Comparison of ENCODE assay signal across 19 cellular contexts in genomic region chr12:107344035-107344808, GRCh38.
A peak's percentile ranks its signal among the peaks of the same experiment; 100 is the strongest.
DNase-seq lines count a peak whose midpoint lies in the region; ATAC-seq and TF ChIP-seq lines count a peak whose summit lies in the region.
"Had no signal": no experiment of that assay in that cellular context is flagged by ENCODE, and none has a peak within 500 bp of the region (broad histone marks: within the 10 kb centered on the region; RNA-seq: fewer than 3 reads in every experiment).

No MANE protein-coding gene starts in this region.

- no peak for TF ChIP-seq CTCF in HEK293 (tag by site-specific recombination; IDR thresholded peaks at IDR 0.05)
- TF ChIP-seq CTCF in GM20000 (IDR thresholded peaks at IDR 0.05; ENCODE audit: extremely low read depth, missing control alignments): no peak

- H3K27me3 Mint-ChIP-seq in activated T-helper 17 cell treated with anti-CD3 and anti-CD28 coated beads, Interleukin-2, amount 50 U/mL, for 72 hours: no peaks in the 10 kb centered on the region
- H3K27me3 Mint-ChIP-seq: stimulated activated naive B cell treated with anti-CD40 and anti-IgM and Interleukin-4, amounts not matched to agents 10 μg/mL and 1 μg/mL and 100 μg/mL, for 72 hours had no signal

- CTCF ChIA-PET in HEK293 (lab: Yijun Ruan, JAX): interaction anchor here (0.8 to 1.2 kb wide), 3 partner anchors 13 to 61 kb away, joined by 3 to 4 read pairs (median 3); no protein-coding TSS in a partner anchor

- no peak overlapping the region for H3K4me3 Mint-ChIP-seq in activated T-helper 17 cell treated with anti-CD3 and anti-CD28 coated beads, Interleukin-2, amount 50 U/mL, for 72 hours
- H3K4me3 Mint-ChIP-seq: stimulated activated naive B cell treated with anti-CD40 and anti-IgM and Interleukin-4, amounts not matched to agents 10 μg/mL and 1 μg/mL and 100 μg/mL, for 72 hours had no signal

- H3K27ac Mint-ChIP-seq in activated T-helper 17 cell treated with anti-CD3 and anti-CD28 coated beads, Interleukin-2, amount 50 U/mL, for 72 hours: no peak overlapping the region
- H3K27ac Mint-ChIP-seq: stimulated activated naive B cell treated with anti-CD40 and anti-IgM and Interleukin-4, amounts not matched to agents 10 μg/mL and 1 μg/mL and 100 μg/mL, for 72 hours had no signal

- H3K36me3 ChIP-seq in ACC112 (ENCODE audit: insufficient read depth, low read length) (no peaks in the 10 kb centered on the region), HEK293 (ENCODE audit: control insufficient read depth in 2 of 2, insufficient read depth in 1 of 2, low read length in 2 of 2) (no peaks in the 10 kb centered on the region)
- H3K36me3 ChIP-seq: BLaER1, upper lobe of right lung had no signal

- peak overlapping the region; percentile 38; the same call in 1 of the 2 replicates for H3K27ac ChIP-seq in ACC112 (ENCODE audit: low read depth, low read length)
- H3K27ac ChIP-seq in HEK293 (ENCODE audit: extremely low read depth, low read depth, low read length): no peak overlapping the region
- H3K27ac ChIP-seq: BLaER1, upper lobe of right lung had no signal

- H3K9me3 ChIP-seq in HEK293 (ENCODE audit: control insufficient read depth, insufficient read depth, low read depth, low read length): no peaks in the 10 kb centered on the region
- H3K9me3 ChIP-seq: upper lobe of right lung had no signal

- H3K4me3 ChIP-seq in ACC112 (ENCODE audit: low read depth, low read length) (no peak overlapping the region), HEK293 (ENCODE audit: low read depth, low read length) (no peak overlapping the region)
- H3K4me3 ChIP-seq: BLaER1, upper lobe of right lung had no signal

- H2AFZ ChIP-seq in ACC112 (ENCODE audit: low read length, unreplicated experiment): no peak overlapping the region

- DNase-seq in iPS-NIHi7 (ENCODE audit: extremely low spot score) (peak; percentile 18), GM19240 (ENCODE audit: insufficient read length, low spot score) (no peak), GM20000 (ENCODE audit: low spot score) (no peak)
- DNase-seq: activated CD4-positive, alpha-beta T cell treated with anti-CD3 and anti-CD28 coated beads for 1 hour; anterior cingulate cortex; Kasumi-1; kidney; NCI-H2107; retina; stimulated activated CD4-positive, alpha-beta T cell treated with anti-CD3 and anti-CD28 coated beads, Interleukin-4, amount 100 ng/mL, for 1 hour; stimulated activated naive B cell treated with anti-CD40 and anti-IgM and Interleukin-4, amounts not matched to agents 10 μg/mL and 1 μg/mL and 100 μg/mL, for 72 hours; T-helper 1 cell; upper lobe of right lung had no signal

- H3K4me1 Mint-ChIP-seq in activated T-helper 17 cell treated with anti-CD3 and anti-CD28 coated beads, Interleukin-2, amount 50 U/mL, for 72 hours: peaks cover 19% of the 10 kb centered on the region
- H3K4me1 Mint-ChIP-seq: stimulated activated naive B cell treated with anti-CD40 and anti-IgM and Interleukin-4, amounts not matched to agents 10 μg/mL and 1 μg/mL and 100 μg/mL, for 72 hours had no signal

- H3K79me2 ChIP-seq in ACC112 (ENCODE audit: control insufficient read depth, insufficient read depth, low read length, unreplicated experiment): no peaks in the 10 kb centered on the region

- POLR2A ChIA-PET in HEK293 (lab: Yijun Ruan, JAX): interaction anchor here (1.2 kb wide), 1 partner anchor 15 kb away, joined by 5 read pairs; no protein-coding TSS in a partner anchor

- no peaks in the 10 kb centered on the region for H3K36me3 Mint-ChIP-seq in activated T-helper 17 cell treated with anti-CD3 and anti-CD28 coated beads, Interleukin-2, amount 50 U/mL, for 72 hours (ENCODE audit: low read depth)
- H3K36me3 Mint-ChIP-seq: stimulated activated naive B cell treated with anti-CD40 and anti-IgM and Interleukin-4, amounts not matched to agents 10 μg/mL and 1 μg/mL and 100 μg/mL, for 72 hours had no signal

- peaks cover 8% of the 10 kb centered on the region for H3K9me3 Mint-ChIP-seq in activated T-helper 17 cell treated with anti-CD3 and anti-CD28 coated beads, Interleukin-2, amount 50 U/mL, for 72 hours

- peak; percentile 60 for ATAC-seq in activated T-helper 17 cell treated with anti-CD3 and anti-CD28 coated beads, Interleukin-2, amount 50 U/mL, for 72 hours (replicated peaks)
- ATAC-seq in HG03342 (IDR thresholded peaks at IDR 0.05; ENCODE audit: unreplicated experiment) (no peak), GM19397 (IDR thresholded peaks at IDR 0.05; ENCODE audit: unreplicated experiment) (no peak)
- ATAC-seq: stimulated activated naive B cell treated with anti-CD40 and anti-IgM and Interleukin-4, amounts not matched to agents 10 μg/mL and 1 μg/mL and 100 μg/mL, for 72 hours; upper lobe of right lung had no signal

- H3K4me1 ChIP-seq in ACC112 (ENCODE audit: control insufficient read depth, insufficient read depth, low read length, unreplicated experiment) (peaks cover 18% of the 10 kb centered on the region), HEK293 (ENCODE audit: control insufficient read depth, insufficient read depth, low read length) (0 out of 2 replicates have a peak, but pooled peaks cover 3% of the 10 kb centered on the region)
- H3K4me1 ChIP-seq: upper lobe of right lung had no signal

- no peaks in the 10 kb centered on the region for H3K27me3 ChIP-seq in ACC112 (ENCODE audit: insufficient read depth, low read length)
- H3K27me3 ChIP-seq: BLaER1, upper lobe of right lung had no signal

TF ChIP-seq in HEK293, 187 proteins besides CTCF, POLR2A, EP300 and RAD21:
- TF ChIP-seq ZNF629 (tag by site-specific recombination; IDR thresholded peaks at IDR 0.05) (0 out of 2 replicates have a peak, but pooled peaks have one; percentile 22), WT1 (tag by site-specific recombination; IDR thresholded peaks at IDR 0.05) (no peak), GLIS1 (tag by site-specific recombination; IDR thresholded peaks at IDR 0.05) (peak; percentile 53)
